ENCODE assay signal across 17 cellular contexts in genomic region chr1:183910780-183911179, GRCh38.
DNase-seq lines count a peak whose midpoint lies in the region; ATAC-seq, FAIRE-seq and TF ChIP-seq lines count a peak whose summit lies in the region.
"Had no signal": no experiment of that assay in that cellular context is flagged by ENCODE, and none has a peak within 500 bp of the region (broad histone marks: within the 10 kb centered on the region; RNA-seq: fewer than 3 reads in every experiment).

No MANE protein-coding gene starts in this region.

- H3K9me3 ChIP-seq in Karpas-422 (ENCODE audit: low read length) (no peaks in the 10 kb centered on the region), esophagus muscularis mucosa (no peaks in the 10 kb centered on the region), spleen (no peaks in the 10 kb centered on the region)
- H3K9me3 ChIP-seq: ovary had no signal

- no peaks in the 10 kb centered on the region for H3K79me2 ChIP-seq in Karpas-422 (ENCODE audit: low read length)

- no peak overlapping the region for H2AFZ ChIP-seq in Karpas-422 (ENCODE audit: low read length)
- H2AFZ ChIP-seq: PC-9 had no signal

- peak; percentile 42 for FAIRE-seq in GM12892 (lab: Jason Lieb, UNC)
- FAIRE-seq: keratinocyte had no signal

- 59% methylated on average over 5 of the region's 5 CpGs for WGBS in esophagus muscularis mucosa
- WGBS in spleen, 5 donors = 51 to 74% (median 70%) methylated on average over 5 of the region's 5 CpGs

- DNase-seq in GM12892 (ENCODE audit: insufficient read length) (no peak), Karpas-422 (no peak), esophagus muscularis mucosa (ENCODE audit: extremely low spot score) (no peak), spleen (no peak), KBM-7 (no peak), NCI-H2107 treated with DMSO at 0.1 percent for 48 hours (lab: John Stamatoyannopoulos, UW; ENCODE audit: unreplicated experiment) (no peak)
- DNase-seq: activated effector memory CD4-positive, alpha-beta T cell treated with Interleukin-2 at 50 U/mL for 16 hours; cortex of kidney; DMS 273 treated with DMSO at 0.1 percent for 48 hours; NCI-H187 treated with DMSO at 0.1 percent for 48 hours; NCI-H510A; ovary; PC-9 had no signal

- H3K27me3 ChIP-seq in Karpas-422 (ENCODE audit: low read length) (no peaks in the 10 kb centered on the region), esophagus muscularis mucosa (no peaks in the 10 kb centered on the region), spleen (replicated peaks in 1 of 7) (no peaks in the 10 kb centered on the region)
- H3K27me3 ChIP-seq: ovary had no signal

- intact Hi-C loops in esophagus muscularis mucosa (cut with DNase I) = no loop called here
- intact Hi-C loops in spleen (cut with DNase I; ENCODE audit: low total_unique reads) = no loop called here

- no peak overlapping the region for H3K4me3 ChIP-seq in Karpas-422 (ENCODE audit: low read length)
- no peak overlapping the region for H3K4me3 ChIP-seq in esophagus muscularis mucosa
- no peak overlapping the region for H3K4me3 ChIP-seq in spleen
- H3K4me3 ChIP-seq: ovary, PC-9 had no signal

- TF ChIP-seq CTCF in esophagus muscularis mucosa (IDR thresholded peaks at IDR 0.05) (no peak), spleen (IDR thresholded peaks at IDR 0.05 in 8 of 11, conservative IDR thresholded peaks at IDR 0.05 in 3 of 11) (no peak)

- H3K4me1 ChIP-seq in Karpas-422 (ENCODE audit: low read length) (peaks cover 21% of the 10 kb centered on the region), esophagus muscularis mucosa (peaks cover 7 to 37% (median 24%) of the 10 kb centered on the region in 4 donors), spleen (peaks cover 15 to 55% (median 46%) of the 10 kb centered on the region in 6 donors)

- no peak overlapping the region for H3K9ac ChIP-seq in Karpas-422 (ENCODE audit: low read length)

- no peak for TF ChIP-seq POLR2A in GM12892 (IDR thresholded peaks at IDR 0.05; ENCODE audit: low read depth, low read length)
- TF ChIP-seq POLR2A in esophagus muscularis mucosa (IDR thresholded peaks at IDR 0.05; ENCODE audit: low read depth) = no peak
- TF ChIP-seq POLR2A in spleen (IDR thresholded peaks at IDR 0.05) = no peak

- H3K27ac ChIP-seq in Karpas-422 (ENCODE audit: low read length) (no peak overlapping the region), esophagus muscularis mucosa (replicated peaks in 1 of 4) (peak overlapping the region; percentile 20 to 49 (median 32)), spleen (peak overlapping the region in 7 of 8 donors; percentile 8 to 75 (median 65))
- H3K27ac ChIP-seq: epithelial cell of prostate, ovary, PC-9, VCaP had no signal

- H3K9me2 ChIP-seq in Karpas-422 (replicated peaks; ENCODE audit: insufficient read depth, low read length) = no peaks in the 10 kb centered on the region

- no peaks in the 10 kb centered on the region for H4K20me1 ChIP-seq in Karpas-422 (ENCODE audit: insufficient read depth, low read depth, low read length)

- H3K36me3 ChIP-seq in Karpas-422 (ENCODE audit: insufficient read depth, low read length) = no peaks in the 10 kb centered on the region
- H3K36me3 ChIP-seq in esophagus muscularis mucosa = peaks cover 10 to 83% (median 55%) of the 10 kb centered on the region in 4 donors
- peaks cover 0 to 77% (median 20%) of the 10 kb centered on the region in 6 donors for H3K36me3 ChIP-seq in spleen
- H3K36me3 ChIP-seq: ovary had no signal

- H3K4me2 ChIP-seq in Karpas-422 (ENCODE audit: low read depth, low read length, poor library complexity, severe bottlenecking) = peak overlapping the region; percentile 30
- H3K4me2 ChIP-seq: PC-9 had no signal

- in situ Hi-C loops in KBM-7 (cut with MboI; ENCODE audit: low pct_unique_long_range_greater_than_20kb, low sequenced_read_pairs) = loop anchor here (25.0 kb wide), 1 partner anchor 248 kb away; the partner anchor contains the start of gene APOBEC4

- ATAC-seq in GM18907 (IDR thresholded peaks at IDR 0.05; ENCODE audit: unreplicated experiment) = no peak

- TF ChIP-seq EP300 in esophagus muscularis mucosa (IDR thresholded peaks at IDR 0.05) = no peak
